Comparison of ENCODE assay signal across 8 cellular contexts in the genomic region with DNA sequence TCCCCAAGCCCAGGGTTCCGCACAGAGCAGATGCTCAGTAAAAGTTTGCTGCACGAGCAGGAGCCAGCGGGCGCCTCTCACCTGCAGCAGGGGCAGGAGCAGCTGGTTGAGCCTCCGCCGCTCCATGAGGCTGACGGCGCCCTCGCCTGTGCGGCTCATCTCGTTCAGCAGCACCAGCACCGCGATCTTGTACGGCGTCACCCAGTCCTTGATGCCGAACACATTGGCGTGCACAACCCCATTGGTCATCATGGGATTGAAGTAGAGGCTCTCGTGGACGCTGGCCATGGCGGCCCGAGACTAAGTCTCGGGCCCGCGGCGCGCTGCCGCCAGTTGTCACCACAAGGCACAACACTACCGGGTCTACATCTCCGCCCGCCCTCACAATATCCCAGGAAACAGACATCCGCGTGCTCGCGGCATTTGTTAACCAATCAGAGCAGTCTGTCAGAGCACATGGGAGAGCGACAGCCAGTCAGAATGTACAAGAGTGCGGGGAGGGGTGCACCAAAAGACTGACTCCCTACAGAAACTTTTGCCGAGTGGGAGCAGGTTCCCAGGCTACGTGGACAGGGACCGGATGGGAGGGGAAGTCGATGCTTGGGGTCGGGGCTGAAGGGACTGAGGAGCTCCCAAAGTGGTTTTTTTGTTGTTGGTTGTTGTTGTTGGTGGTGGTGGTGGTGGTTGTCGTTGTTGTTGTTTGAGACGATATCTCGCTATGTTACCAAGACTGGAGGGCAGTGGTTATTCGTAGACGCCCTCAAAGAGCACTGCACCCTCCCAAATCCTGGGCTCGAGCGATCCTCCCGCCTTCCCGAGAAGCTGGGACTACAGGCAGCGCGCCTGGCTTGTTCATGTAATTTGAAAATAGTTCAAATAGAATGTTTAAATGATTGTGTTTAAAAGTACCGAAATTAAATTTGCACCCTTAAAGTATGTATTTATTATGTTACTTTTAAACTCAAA. TPM values are rescaled to one million over a fixed set of nuclear protein-coding genes. Genes with fewer than 3 reads are reported as not detected.
DNase-seq lines count a peak whose midpoint lies in the region; ATAC-seq and TF ChIP-seq lines count a peak whose summit lies in the region.

A gene with protein sequence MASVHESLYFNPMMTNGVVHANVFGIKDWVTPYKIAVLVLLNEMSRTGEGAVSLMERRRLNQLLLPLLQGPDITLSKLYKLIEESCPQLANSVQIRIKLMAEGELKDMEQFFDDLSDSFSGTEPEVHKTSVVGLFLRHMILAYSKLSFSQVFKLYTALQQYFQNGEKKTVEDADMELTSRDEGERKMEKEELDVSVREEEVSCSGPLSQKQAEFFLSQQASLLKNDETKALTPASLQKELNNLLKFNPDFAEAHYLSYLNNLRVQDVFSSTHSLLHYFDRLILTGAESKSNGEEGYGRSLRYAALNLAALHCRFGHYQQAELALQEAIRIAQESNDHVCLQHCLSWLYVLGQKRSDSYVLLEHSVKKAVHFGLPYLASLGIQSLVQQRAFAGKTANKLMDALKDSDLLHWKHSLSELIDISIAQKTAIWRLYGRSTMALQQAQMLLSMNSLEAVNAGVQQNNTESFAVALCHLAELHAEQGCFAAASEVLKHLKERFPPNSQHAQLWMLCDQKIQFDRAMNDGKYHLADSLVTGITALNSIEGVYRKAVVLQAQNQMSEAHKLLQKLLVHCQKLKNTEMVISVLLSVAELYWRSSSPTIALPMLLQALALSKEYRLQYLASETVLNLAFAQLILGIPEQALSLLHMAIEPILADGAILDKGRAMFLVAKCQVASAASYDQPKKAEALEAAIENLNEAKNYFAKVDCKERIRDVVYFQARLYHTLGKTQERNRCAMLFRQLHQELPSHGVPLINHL (minus strand): TSS at position 359 of the 966 bp plus-strand sequence. CDS start 71 bp downstream, at position 288.

- no peaks in the 10 kb centered on the region for H3K27me3 ChIP-seq in lung (ENCODE audit: control insufficient read depth, insufficient read depth)

- ATAC-seq in GM19468 (IDR thresholded peaks at IDR 0.05; ENCODE audit: extremely low read depth, unreplicated experiment) = peak; percentile 89
- ATAC-seq in lung (ENCODE audit: insufficient read depth, low FRiP score) = peak; percentile 98

- TF ChIP-seq CTCF in lung (IDR thresholded peaks at IDR 0.05; ENCODE audit: control extremely low read depth, extremely low read depth) = no peak

- no peaks in the 10 kb centered on the region for H3K36me3 ChIP-seq in lung (ENCODE audit: control insufficient read depth in 2 of 2, insufficient read depth in 2 of 2, low read length in 2 of 2)

- peaks cover 0 to 4% of the 10 kb centered on the region in 2 donors for H3K4me1 ChIP-seq in lung (ENCODE audit: control insufficient read depth in 2 of 2, insufficient read depth in 2 of 2, low read length in 2 of 2)

- H3K9me3 ChIP-seq in lung (ENCODE audit: control insufficient read depth in 2 of 2, insufficient read depth in 1 of 2, low read length in 1 of 2) = no peaks in the 10 kb centered on the region

- H3K27ac ChIP-seq in lung (ENCODE audit: low read depth in 1 of 2, low read length in 1 of 2) = peak within 1 kb of the TSS; percentile 78 to 95

- DNase-seq in CMK (ENCODE audit: low read depth) = peak; percentile 96
- peak; percentile 95 for DNase-seq in HS-5 (ENCODE audit: low read depth)
- DNase-seq in NK-92 treated with Interleukin-12 subunit alpha and Interleukin-12 subunit beta, amount 100 ng/mL, for 24 hours (lab: John Stamatoyannopoulos, UW) = peak; percentile 82
- peak; percentile 92 for DNase-seq in activated CD8-positive, alpha-beta memory T cell treated with anti-CD3 and anti-CD28 coated beads for 24 hours
- DNase-seq in effector CD8-positive, alpha-beta T cell (lab: John Stamatoyannopoulos, UW) = peak; percentile 84
- DNase-seq in lung (ENCODE audit: low spot score) = peak; percentile 96
- peak; percentile 70 to 83 (median 81) for DNase-seq in stimulated activated CD4-positive, alpha-beta T cell treated with anti-CD3 and anti-CD28 coated beads, TNF-alpha, amount 100 ng/mL, for 4 hours (ENCODE audit: low read depth in 3 of 3)

- H3K4me3 ChIP-seq in lung = peak within 1 kb of the TSS; percentile 74

- WGBS in lung, 2 donors = 0 to 1% methylated on average over 51 to 53 of the region's 53 CpGs

RNA-seq across cellular contexts. Expression of the gene that starts here (rescaled TPM):
- total RNA-seq in lung = 100 to 1,000 TPM in 1 of 2 donors, 10 to 100 TPM in 1; 95.5 to 164 TPM
- polyA plus RNA-seq in lung = 10 to 100 TPM; 80.9 to 83.1 TPM

Comparison
In these comparisons a context has a peak if more than half of its experiments do, and no peak if none do; other contexts are left out.
1. Peak in every context shown above with its lines: DNase-seq, ATAC-seq, H3K4me3 ChIP-seq and H3K27ac ChIP-seq.